ENCODE assay signal across 11 cellular contexts in the genomic region with DNA sequence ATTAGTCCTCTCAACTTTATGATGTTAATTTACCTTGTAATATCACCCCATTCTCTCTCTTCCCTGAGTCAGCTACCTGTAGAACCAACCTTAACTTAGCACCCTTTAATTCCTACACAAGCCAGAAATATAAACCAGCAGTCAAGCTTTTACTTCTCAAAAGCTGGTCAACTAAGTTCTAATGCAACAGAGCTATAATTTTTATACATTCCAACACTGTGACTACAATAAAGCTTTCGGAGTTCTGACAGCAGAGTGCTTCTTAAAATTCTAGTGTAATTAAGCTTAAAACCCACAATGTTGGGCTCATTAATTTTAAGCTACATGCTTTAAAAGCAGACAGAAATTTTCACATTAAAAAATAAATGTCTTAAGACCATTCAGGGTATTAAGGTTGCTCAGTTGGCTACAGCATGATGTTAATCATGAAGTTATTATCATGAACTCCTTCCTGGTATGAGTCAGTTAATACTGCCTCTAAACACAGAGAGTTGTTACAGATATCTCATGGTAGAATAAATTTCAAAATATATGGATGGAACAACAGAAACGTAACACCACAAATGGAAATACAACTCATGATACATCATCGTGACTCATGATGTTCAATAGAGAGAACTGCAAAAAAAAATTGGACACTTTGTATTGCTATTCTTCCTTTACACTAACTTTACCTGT.
A peak's percentile ranks its signal among the peaks of the same experiment; 100 is the strongest.
DNase-seq lines count a peak whose midpoint lies in the region; ATAC-seq and TF ChIP-seq lines count a peak whose summit lies in the region.
"Had no signal": no experiment of that assay in that cellular context is flagged by ENCODE, and none has a peak within 500 bp of the region (broad histone marks: within the 10 kb centered on the region; RNA-seq: fewer than 3 reads in every experiment).

No MANE protein-coding gene starts in this region.

- POLR2A ChIA-PET in RWPE1 (lab: Yijun Ruan, JAX; ENCODE audit: low non-redundant PET), result no interaction called here

- H3K27ac ChIP-seq in RWPE1, result no peak overlapping the region
- H3K27ac ChIP-seq: left ventricle myocardium inferior had no signal

- peak; percentile 71 for DNase-seq in Daoy (ENCODE audit: low read depth)
- peak; percentile 86 for DNase-seq in RWPE1 (ENCODE audit: low spot score)
- peak; percentile 91 for DNase-seq in fibroblast of gingiva (ENCODE audit: low read depth)
- DNase-seq in pulmonary artery endothelial cell (ENCODE audit: low read depth, low spot score), result peak; percentile 19
- DNase-seq in cerebellar nuclear complex (lab: John Stamatoyannopoulos, UW), result no peak
- no peak for DNase-seq in activated gamma-delta T cell treated with Interleukin-2 at 50 U/mL for 16 hours
- no peak for DNase-seq in NCI-H187 treated with DMSO at 0.1 percent for 48 hours (lab: John Stamatoyannopoulos, UW)
- DNase-seq: GOT3, left ventricle myocardium inferior, NCI-H1105 had no signal

- CTCF ChIA-PET in RWPE1 (lab: Yijun Ruan, JAX), result interaction anchor here (0.6 kb wide), 1 partner anchor 16 kb away, joined by 4 read pairs; no protein-coding TSS in a partner anchor

- no peak for TF ChIP-seq CTCF in RWPE1 (conservative IDR thresholded peaks at IDR 0.05; ENCODE audit: low read depth)

- ATAC-seq in HG03108 (IDR thresholded peaks at IDR 0.05; ENCODE audit: unreplicated experiment), result no peak

Comparison
In these comparisons a context has a peak if more than half of its experiments do, and no peak if none do; other contexts are left out.
1. DNase-seq: peak in Daoy (single experiment), RWPE1 (single experiment), fibroblast of gingiva (single experiment) and pulmonary artery endothelial cell (single experiment); none in cerebellar nuclear complex (0 of 2), activated gamma-delta T cell treated with Interleukin-2 at 50 U/mL for 16 hours (single experiment) and NCI-H187 treated with DMSO at 0.1 percent for 48 hours (single experiment).